In genomic region chr13:43040581-43041367, GRCh38 we compare ENCODE assay signal across 1 cellular context.
TF ChIP-seq lines count a peak whose summit lies in the region.

No MANE protein-coding gene starts in this region.

TF ChIP-seq in HepG2, 621 proteins besides CTCF, POLR2A, EP300 and RAD21:
- peak; percentile 27; the same call in 1 of the 2 replicates for TF ChIP-seq ZNF652 (CRISPR knock-in tag; IDR thresholded peaks at IDR 0.05; ENCODE audit: borderline replicate concordance, low read depth)
